8 cellular contexts compared by ENCODE assay signal in genomic region chr10:91551856-91552255, GRCh38.
DNase-seq lines count a peak whose midpoint lies in the region; ATAC-seq and TF ChIP-seq lines count a peak whose summit lies in the region.

No MANE protein-coding gene starts in this region.

- CTCF ChIA-PET in HEK293T (lab: Yijun Ruan, JAX) = interaction anchor here (0.6 to 3.1 kb wide), 14 partner anchors 11 to 253 kb away, joined by 3 to 24 read pairs (median 3); partner anchors contain the start of gene PPP1R3C

- TF ChIP-seq POLR2A in gastrocnemius medialis (IDR thresholded peaks at IDR 0.05) = no peak

- no peaks in the 10 kb centered on the region for H3K9me3 ChIP-seq in gastrocnemius medialis

- H3K4me1 ChIP-seq in gastrocnemius medialis = peaks cover 8 to 16% of the 10 kb centered on the region in 2 donors

- in situ Hi-C loops in gastrocnemius medialis (cut with MboI; ENCODE audit: low sequenced_read_pairs in 4 of 4) = loop anchor here in 3 of 4 donors (5.0 to 10.0 kb wide), 2 partner anchors 83 to 85 kb away; partner anchors contain the start of gene PPP1R3C (in 1 of the 3)

- DNase-seq in D341Med (ENCODE audit: low spot score) = peak; percentile 53
- DNase-seq in HEK293T (ENCODE audit: extremely low spot score) = peak; percentile 60
- peak; percentile 50 for DNase-seq in left cardiac atrium
- DNase-seq in gastrocnemius medialis = no peak
- DNase-seq in NOMO-1 treated with dmso at 0.1 percent for 144 hours (lab: John Stamatoyannopoulos, UW; ENCODE audit: unreplicated experiment) = no peak
- DNase-seq in GF-D8 (lab: John Stamatoyannopoulos, UW) = no peak

- POLR2A ChIA-PET in HEK293T (lab: Yijun Ruan, JAX) = interaction anchor here (0.6 to 1.0 kb wide), 2 partner anchors 83 to 143 kb away, joined by 3 to 4 read pairs; no protein-coding TSS in a partner anchor

- no peaks in the 10 kb centered on the region for H3K36me3 ChIP-seq in gastrocnemius medialis

- peak; percentile 82 for TF ChIP-seq CTCF in VCaP (conservative IDR thresholded peaks at IDR 0.05)
- TF ChIP-seq CTCF in gastrocnemius medialis (IDR thresholded peaks at IDR 0.05 in 4 of 5, conservative IDR thresholded peaks at IDR 0.05 in 1 of 5) = peak in 3 of 5 experiments; percentile 33 to 55 (median 34)

- H3K27ac ChIP-seq in VCaP = peak overlapping the region; percentile 96
- no peak overlapping the region for H3K27ac ChIP-seq in gastrocnemius medialis

- ATAC-seq in left cardiac atrium (peak; percentile 87 to 88), gastrocnemius medialis (peak; percentile 46 to 66), HG03095 (IDR thresholded peaks at IDR 0.05; ENCODE audit: unreplicated experiment) (no peak)

- H3K4me3 ChIP-seq in gastrocnemius medialis = no peak overlapping the region

- intact Hi-C loops in left cardiac atrium (cut with DNase I) (loop anchor here (2.0 to 5.0 kb wide), 3 partner anchors 80 to 255 kb away; partner anchors contain the start of gene PPP1R3C (in 2 of the 2)), gastrocnemius medialis (cut with DNase I; ENCODE audit: low total_unique reads) (loop anchor here (1.0 to 5.0 kb wide), 2 partner anchors 55 to 83 kb away; no protein-coding TSS in a partner anchor)

- H3K27me3 ChIP-seq in gastrocnemius medialis = no peaks in the 10 kb centered on the region

TF ChIP-seq in HEK293T, 16 proteins besides CTCF, POLR2A, EP300 and RAD21:
- no peak for TF ChIP-seq BHLHE40 (IDR thresholded peaks at IDR 0.05; ENCODE audit: borderline replicate concordance)
- no peak for TF ChIP-seq PKNOX1 (IDR thresholded peaks at IDR 0.05)
- no peak for TF ChIP-seq SP1 (IDR thresholded peaks at IDR 0.05)
- no peak for TF ChIP-seq CTBP1 (IDR thresholded peaks at IDR 0.05; ENCODE audit: borderline replicate concordance)
- TF ChIP-seq FOXK2 (IDR thresholded peaks at IDR 0.05) = no peak
- TF ChIP-seq L3MBTL2 (conservative IDR thresholded peaks at IDR 0.05) = no peak
- no peak for TF ChIP-seq TARDBP (IDR thresholded peaks at IDR 0.05)
- no peak for TF ChIP-seq LEF1 (IDR thresholded peaks at IDR 0.05; ENCODE audit: borderline replicate concordance)
- TF ChIP-seq NFRKB (IDR thresholded peaks at IDR 0.05) = no peak
- TF ChIP-seq FOXM1 (IDR thresholded peaks at IDR 0.05; ENCODE audit: borderline replicate concordance) = no peak
- TF ChIP-seq ELF4 (IDR thresholded peaks at IDR 0.05) = no peak
- no peak for TF ChIP-seq ZNF384 (IDR thresholded peaks at IDR 0.05)
- no peak for TF ChIP-seq FOXA1 (IDR thresholded peaks at IDR 0.05)
- TF ChIP-seq SUZ12 (IDR thresholded peaks at IDR 0.05) = no peak
- no peak for TF ChIP-seq ARNT (IDR thresholded peaks at IDR 0.05)

Comparison
In these comparisons a context has a peak if more than half of its experiments do, and no peak if none do; other contexts are left out.
1. DNase-seq: peak in D341Med (single experiment), HEK293T (single experiment) and left cardiac atrium (single experiment); none in gastrocnemius medialis (0 of 2), NOMO-1 treated with dmso at 0.1 percent for 144 hours (single experiment) and GF-D8 (single experiment).